In genomic region chr4:2412885-2413716, GRCh38 we compare ENCODE assay signal across 8 cellular contexts. TPM values are rescaled to one million over a fixed set of nuclear protein-coding genes. Genes with fewer than 3 reads are reported as not detected.
DNase-seq lines count a peak whose midpoint lies in the region; ATAC-seq and TF ChIP-seq lines count a peak whose summit lies in the region.

No MANE protein-coding gene starts in this region.

- H3K4me1 ChIP-seq in left lung: peaks cover 17 to 51% of the 10 kb centered on the region in 2 donors

- peaks cover 8 to 28% of the 10 kb centered on the region in 2 donors for H3K27me3 ChIP-seq in left lung

- peak; percentile 98 for DNase-seq in A172 (ENCODE audit: low spot score)
- peak; percentile 64 for DNase-seq in NCI-H2227 treated with DMSO at 0.1 percent for 48 hours (lab: John Stamatoyannopoulos, UW)
- peak; percentile 78 to 84 for DNase-seq in activated CD4-positive, alpha-beta T cell treated with anti-CD3 and anti-CD28 coated beads for 4 hours
- peak; percentile 87 to 94 for DNase-seq in left lung
- DNase-seq in stimulated activated CD4-positive, alpha-beta T cell treated with anti-CD3 and anti-CD28 coated beads, Interleukin-2, amount 100 ng/mL, for 24 hours: peak; percentile 79 to 83

- intact Hi-C loops in left lung (cut with DNase I): no loop called here

- no peaks in the 10 kb centered on the region for H3K36me3 ChIP-seq in left lung

- H3K4me3 ChIP-seq in left lung: peak overlapping the region; percentile 6 to 30

- H3K9me3 ChIP-seq in left lung: no peaks in the 10 kb centered on the region

- peak; percentile 47 for ATAC-seq in GM18499 (IDR thresholded peaks at IDR 0.05; ENCODE audit: insufficient read depth, unreplicated experiment)
- ATAC-seq in HG03025 (IDR thresholded peaks at IDR 0.05; ENCODE audit: low FRiP score, unreplicated experiment): peak; percentile 41
- peak; percentile 93 for ATAC-seq in left lung

- peak overlapping the region; percentile 76 for H3K27ac ChIP-seq in cingulate gyrus (ENCODE audit: low read depth, low read length)
- peak overlapping the region; percentile 67 to 83 for H3K27ac ChIP-seq in left lung

- peak; percentile 15 to 19 for TF ChIP-seq CTCF in left lung (IDR thresholded peaks at IDR 0.05)

RNA-seq across cellular contexts. Expression of gene ZFYVE28, which starts 5.3 kb away (rescaled TPM):
- 0.89 and 3.4 TPM in 2 replicates for total RNA-seq in A172 (2014; rRNA removed; shearing (Covaris generic))
- 10 to 100 TPM; 12.0 to 12.4 TPM for total RNA-seq in left lung

RNA-seq across cellular contexts. Expression of gene CFAP99, which starts 5.7 kb away (rescaled TPM):
- total RNA-seq in A172 (2014; rRNA removed; shearing (Covaris generic)): not detected in 2 replicates
- total RNA-seq in left lung: 1 to 10 TPM; 1.3 to 2.6 TPM

RNA-seq across cellular contexts. Expression of gene RNF4, which starts 55.8 kb away (rescaled TPM):
- 50.8 and 55.6 TPM in 2 replicates for total RNA-seq in A172 (2014; rRNA removed; shearing (Covaris generic))
- total RNA-seq in left lung: 10 to 100 TPM; 42.2 to 46.2 TPM

Comparison
In these comparisons a context has a peak if more than half of its experiments do, and no peak if none do; other contexts are left out.
1. Peak in every context shown above with its lines: DNase-seq, ATAC-seq, H3K4me3 ChIP-seq and H3K27ac ChIP-seq.
2. ATAC-seq: peak in every context shown above with its lines; median percentile 93 in left lung; 47 in GM18499; 41 in HG03025.